5 cellular contexts compared by ENCODE assay signal in genomic region chr9:33562196-33562595, GRCh38. TPM values are rescaled to one million over a fixed set of nuclear protein-coding genes. Genes with fewer than 3 reads are reported as not detected.
"Had no signal": no experiment of that assay in that cellular context is flagged by ENCODE, and none has a peak within 500 bp of the region (broad histone marks: within the 10 kb centered on the region; RNA-seq: fewer than 3 reads in every experiment).

No MANE protein-coding gene starts in this region.

RNA-seq across cellular contexts. Expression of gene ANKRD18B, which starts 38.1 kb away (rescaled TPM):
- total RNA-seq: activated B cell treated with CpG ODN at 0.5 μM for 24 hours; activated naive CD8-positive, alpha-beta T cell treated with anti-CD3 and anti-CD28 coated beads, Interleukin-2, amount 10 ng/mL, durations not matched to agents 7 days and 5 days; breast epithelium; left ventricle myocardium inferior; osteoblast had no signal
